Comparison of ENCODE assay signal across 23 cellular contexts in the genomic region with DNA sequence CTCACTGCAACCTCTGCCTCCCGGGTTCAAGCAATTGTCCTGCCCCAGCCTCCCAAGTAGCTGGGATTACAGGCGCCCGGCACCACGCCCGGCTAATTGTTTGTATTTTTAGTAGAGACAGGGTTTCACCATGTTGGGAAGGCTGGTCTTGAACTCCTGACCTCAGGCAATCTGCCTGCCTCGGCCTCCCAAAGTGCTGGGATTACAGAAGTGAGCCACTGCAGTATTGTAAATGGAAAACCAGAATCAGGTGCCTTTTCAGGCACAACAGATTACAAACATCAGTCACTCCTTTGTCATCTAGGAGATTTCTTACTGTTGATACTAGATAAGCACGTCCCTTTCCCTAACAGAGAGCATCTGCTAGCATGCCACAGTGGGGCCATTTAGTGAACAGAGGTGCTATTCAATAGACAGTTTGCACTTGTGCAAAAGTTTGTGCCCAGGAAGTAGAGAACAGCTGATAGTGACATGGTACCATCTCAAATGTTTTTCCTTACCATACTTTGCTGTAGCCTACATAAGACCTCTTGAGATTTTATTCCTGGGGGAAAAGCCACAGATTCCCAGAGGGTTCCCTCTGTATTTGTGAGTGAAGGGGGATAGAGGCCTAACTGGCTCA.
"Had no signal": no experiment of that assay in that cellular context is flagged by ENCODE, and none has a peak within 500 bp of the region (broad histone marks: within the 10 kb centered on the region; RNA-seq: fewer than 3 reads in every experiment).

No MANE protein-coding gene starts in this region.

- DNase-seq: cortex of kidney; effector memory CD8-positive, alpha-beta T cell; gastrocnemius medialis; head of caudate nucleus; kidney; left lung; mesenchymal stem cell; naive thymus-derived CD4-positive, alpha-beta T cell; stimulated activated CD4-positive, alpha-beta T cell treated with anti-CD3 and anti-CD28 coated beads, Interleukin-12 subunit alpha, Interleukin-12 subunit beta, amount 100 ng/mL, for 4 hours; stimulated activated CD4-positive, alpha-beta T cell treated with anti-CD3 and anti-CD28 coated beads, Interleukin-1b, Interleukin-23, amount 100 ng/mL, for 48 hours; stimulated activated CD4-positive, alpha-beta T cell treated with anti-CD3 and anti-CD28 coated beads, Interleukin-4, amount 100 ng/mL, for 1 hour; stimulated activated CD8-positive, alpha-beta memory T cell treated with anti-CD3 and anti-CD28 coated beads, Interleukin-4, amount 100 ng/mL, for 48 hours; stimulated activated naive CD4-positive, alpha-beta T cell; stimulated activated naive CD8-positive, alpha-beta T cell treated with anti-CD3 and anti-CD28 coated beads, Interleukin-15, amount 100 ng/mL, for 72 hours; trophoblast cell had no signal

- H3K27me3 Mint-ChIP-seq: effector memory CD8-positive, alpha-beta T cell; progenitor cell of endocrine pancreas; stimulated activated naive CD8-positive, alpha-beta T cell treated with anti-CD3 and anti-CD28 coated beads, Interleukin-15, amount 100 ng/mL, for 72 hours had no signal

- H3K36me3 ChIP-seq: gastrocnemius medialis, left lung, neural progenitor cell, suprapubic skin, vagina had no signal

- H3K27ac Mint-ChIP-seq: effector memory CD8-positive, alpha-beta T cell; mesothelial cell of epicardium; naive thymus-derived CD4-positive, alpha-beta T cell; nephron; neural progenitor cell; progenitor cell of endocrine pancreas; stimulated activated naive CD8-positive, alpha-beta T cell treated with anti-CD3 and anti-CD28 coated beads, Interleukin-15, amount 100 ng/mL, for 72 hours had no signal

- H3K9me3 ChIP-seq: gastrocnemius medialis, left lung, suprapubic skin, vagina had no signal

- H3K4me1 Mint-ChIP-seq: neural progenitor cell; stimulated activated naive CD8-positive, alpha-beta T cell treated with anti-CD3 and anti-CD28 coated beads, Interleukin-15, amount 100 ng/mL, for 72 hours had no signal

- H3K4me3 ChIP-seq: gastrocnemius medialis, left lung, neural progenitor cell, smooth muscle cell, suprapubic skin, vagina had no signal

- H3K9me3 Mint-ChIP-seq: effector memory CD8-positive, alpha-beta T cell; mesothelial cell of epicardium; nephron; stimulated activated naive CD8-positive, alpha-beta T cell treated with anti-CD3 and anti-CD28 coated beads, Interleukin-15, amount 100 ng/mL, for 72 hours had no signal

- H3K27me3 ChIP-seq: left lung, neural progenitor cell, suprapubic skin, vagina had no signal

- H3K4me1 ChIP-seq: gastrocnemius medialis, neural progenitor cell, parathyroid adenoma, suprapubic skin, vagina had no signal

- H3K27ac ChIP-seq: gastrocnemius medialis, left lung, neural progenitor cell, parathyroid adenoma, suprapubic skin, vagina had no signal

- H3K4me3 Mint-ChIP-seq: effector memory CD8-positive, alpha-beta T cell; mesothelial cell of epicardium; naive thymus-derived CD4-positive, alpha-beta T cell; nephron; neural progenitor cell; stimulated activated naive CD8-positive, alpha-beta T cell treated with anti-CD3 and anti-CD28 coated beads, Interleukin-15, amount 100 ng/mL, for 72 hours had no signal

- H3K36me3 Mint-ChIP-seq: mesothelial cell of epicardium; naive thymus-derived CD4-positive, alpha-beta T cell; neural progenitor cell had no signal
